Comparison of ENCODE assay signal across 11 cellular contexts in the genomic region with DNA sequence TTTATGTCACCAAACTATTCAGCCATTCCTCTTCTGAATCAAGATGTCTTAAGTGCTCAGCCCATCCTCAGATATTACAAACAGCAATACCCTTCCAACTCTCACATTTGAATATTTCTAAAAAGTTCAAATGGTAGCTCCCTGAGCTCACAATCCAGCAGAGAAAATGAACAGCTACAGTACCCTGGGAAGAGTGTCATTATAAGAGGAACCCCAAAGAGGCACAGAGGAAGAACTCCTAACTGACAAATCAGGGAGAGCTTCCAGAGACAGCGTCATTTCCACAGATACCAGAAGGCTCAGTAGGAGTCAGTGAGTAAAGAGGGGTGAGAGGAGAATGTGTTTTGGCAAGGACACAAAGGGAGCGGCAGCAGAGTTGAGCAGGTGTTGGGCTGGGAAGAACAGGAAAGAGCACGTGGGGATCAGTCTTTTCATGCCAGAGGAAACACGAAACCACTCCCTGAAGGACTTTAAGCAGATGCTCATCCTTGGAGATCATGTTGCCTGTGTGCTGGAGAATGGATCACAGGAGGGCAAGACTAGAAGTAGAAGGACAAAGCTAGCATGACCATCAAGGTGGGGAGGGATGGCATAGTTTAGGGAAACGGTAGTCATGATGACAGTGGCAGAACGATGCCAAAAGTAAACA. TPM values are rescaled to one million over a fixed set of nuclear protein-coding genes. Genes with fewer than 3 reads are reported as not detected.
DNase-seq lines count a peak whose midpoint lies in the region; ATAC-seq and TF ChIP-seq lines count a peak whose summit lies in the region.
"Had no signal": no experiment of that assay in that cellular context is flagged by ENCODE, and none has a peak within 500 bp of the region (broad histone marks: within the 10 kb centered on the region; RNA-seq: fewer than 3 reads in every experiment).

No MANE protein-coding gene starts in this region.

- no peaks in the 10 kb centered on the region for H3K36me3 ChIP-seq in breast epithelium
- no peaks in the 10 kb centered on the region for H3K36me3 ChIP-seq in esophagus muscularis mucosa
- H3K36me3 ChIP-seq in thymus (ENCODE audit: control insufficient read depth, insufficient read depth): no peaks in the 10 kb centered on the region

- POLR2A ChIA-PET in MCF 10A (lab: Yijun Ruan, JAX): interaction anchor here (0.7 to 2.8 kb wide), 16 partner anchors 12 to 197 kb away, joined by 3 to 15 read pairs (median 4); partner anchors contain the start of genes C22orf39, CDC45, ESS2 and HIRA

- TF ChIP-seq EP300 in esophagus muscularis mucosa (IDR thresholded peaks at IDR 0.05): no peak

- intact Hi-C loops in MCF 10A (cut with micrococcal nuclease) (no loop called here), breast epithelium (cut with DNase I; ENCODE audit: low total_unique reads) (no loop called here), esophagus muscularis mucosa (cut with DNase I) (no loop called here)

- H3K27ac Mint-ChIP-seq in MCF 10A (ENCODE audit: low read depth, unreplicated experiment): peak overlapping the region; percentile 89
- no peak overlapping the region for H3K27ac Mint-ChIP-seq in T-helper 2 cell treated with Interferon-gamma antibody and Interleukin-4, amounts not matched to agents 5 μg/mL and 100 μg/mL, for 36 hours
- H3K27ac Mint-ChIP-seq: IgD-negative memory B cell had no signal

- no TSS peak for BruUV-seq in MCF 10A (replicated peaks; lab: Mats Ljungman, UMichigan)

- TF ChIP-seq POLR2A in breast epithelium (IDR thresholded peaks at IDR 0.05): no peak
- TF ChIP-seq POLR2A in esophagus muscularis mucosa (IDR thresholded peaks at IDR 0.05; ENCODE audit: low read depth): no peak

- H3K9me3 ChIP-seq in breast epithelium (no peaks in the 10 kb centered on the region), esophagus muscularis mucosa (no peaks in the 10 kb centered on the region), thymus (ENCODE audit: control insufficient read depth) (no peaks in the 10 kb centered on the region)

- no peaks in the 10 kb centered on the region for H3K9me3 Mint-ChIP-seq in MCF 10A (ENCODE audit: unreplicated experiment)
- H3K9me3 Mint-ChIP-seq in T-helper 2 cell treated with Interferon-gamma antibody and Interleukin-4, amounts not matched to agents 5 μg/mL and 100 μg/mL, for 36 hours: no peaks in the 10 kb centered on the region
- H3K9me3 Mint-ChIP-seq: IgD-negative memory B cell had no signal

- no peak for ATAC-seq in HG03571 (IDR thresholded peaks at IDR 0.05; ENCODE audit: unreplicated experiment)
- ATAC-seq: GM12878, HCT116 had no signal

- H3K4me1 ChIP-seq in breast epithelium (no peaks in the 10 kb centered on the region), esophagus muscularis mucosa (peaks cover 30 to 53% (median 39%) of the 10 kb centered on the region in 4 donors), thymus (ENCODE audit: control insufficient read depth, insufficient read depth, low read length) (peaks cover 6% of the 10 kb centered on the region)

- WGBS in esophagus muscularis mucosa: 59% methylated on average over 6 of the region's 6 CpGs
- WGBS in thymus: 68% methylated on average over 6 of the region's 6 CpGs

- H3K27me3 ChIP-seq in breast epithelium (no peaks in the 10 kb centered on the region), esophagus muscularis mucosa (no peaks in the 10 kb centered on the region), thymus (ENCODE audit: control insufficient read depth, insufficient read depth) (peaks cover 12% of the 10 kb centered on the region)

- H3K27ac ChIP-seq in breast epithelium: no peak overlapping the region
- no peak overlapping the region for H3K27ac ChIP-seq in esophagus muscularis mucosa (replicated peaks in 1 of 4)
- peak overlapping the region; percentile 78 for H3K27ac ChIP-seq in thymus (ENCODE audit: low read depth)

- H3K4me3 Mint-ChIP-seq in MCF 10A (ENCODE audit: unreplicated experiment): peak overlapping the region; percentile 56
- H3K4me3 Mint-ChIP-seq in T-helper 2 cell treated with Interferon-gamma antibody and Interleukin-4, amounts not matched to agents 5 μg/mL and 100 μg/mL, for 36 hours: no peak overlapping the region
- H3K4me3 Mint-ChIP-seq: IgD-negative memory B cell had no signal

- H3K4me3 ChIP-seq in breast epithelium (no peak overlapping the region), esophagus muscularis mucosa (no peak overlapping the region), thymus (ENCODE audit: low read length) (no peak overlapping the region)
- H3K4me3 ChIP-seq: GM12878 had no signal

- CTCF ChIA-PET in MCF 10A (lab: Yijun Ruan, JAX): interaction anchor here (0.6 to 1.5 kb wide), 6 partner anchors 11 to 172 kb away, joined by 3 to 4 read pairs (median 3); partner anchors contain the start of genes ESS2 and SLC25A1

- H3K27me3 Mint-ChIP-seq in MCF 10A (ENCODE audit: insufficient read depth, unreplicated experiment): no peaks in the 10 kb centered on the region
- H3K27me3 Mint-ChIP-seq in T-helper 2 cell treated with Interferon-gamma antibody and Interleukin-4, amounts not matched to agents 5 μg/mL and 100 μg/mL, for 36 hours (ENCODE audit: low read depth): peaks cover 51% of the 10 kb centered on the region

- H3K36me3 Mint-ChIP-seq in MCF 10A (ENCODE audit: insufficient read depth, unreplicated experiment): no peaks in the 10 kb centered on the region
- no peaks in the 10 kb centered on the region for H3K36me3 Mint-ChIP-seq in T-helper 2 cell treated with Interferon-gamma antibody and Interleukin-4, amounts not matched to agents 5 μg/mL and 100 μg/mL, for 36 hours (ENCODE audit: low read depth)
- H3K36me3 Mint-ChIP-seq: IgD-negative memory B cell had no signal

- DNase-seq in MCF 10A (ENCODE audit: unreplicated experiment): peak; percentile 90
- DNase-seq in breast epithelium (ENCODE audit: low spot score in 2 of 2): no peak
- DNase-seq in NCI-H524 (lab: John Stamatoyannopoulos, UW): peak; percentile 98 to 99
- peak; percentile 81 for DNase-seq in esophagus muscularis mucosa (ENCODE audit: extremely low spot score)
- no peak for DNase-seq in GM13976 (ENCODE audit: low spot score)
- no peak for DNase-seq in T-helper 2 cell treated with Interferon-gamma antibody and Interleukin-4, amounts not matched to agents 5 μg/mL and 100 μg/mL, for 36 hours (ENCODE audit: low spot score)

- TF ChIP-seq CTCF in MCF 10A (IDR thresholded peaks at IDR 0.05; ENCODE audit: unreplicated experiment): no peak
- no peak for TF ChIP-seq CTCF in breast epithelium (IDR thresholded peaks at IDR 0.05)
- TF ChIP-seq CTCF in esophagus muscularis mucosa (IDR thresholded peaks at IDR 0.05): no peak
- TF ChIP-seq CTCF in GM13976 (IDR thresholded peaks at IDR 0.05; ENCODE audit: borderline replicate concordance, control extremely low read depth, extremely low read depth, insufficient read depth, missing control alignments): no peak

- in situ Hi-C loops in GM13976 (cut with MboI; ENCODE audit: low sequenced_read_pairs, unreplicated experiment): loop anchor here (25.0 kb wide), 1 partner anchor 100 kb away; no protein-coding TSS in a partner anchor

- H3K4me1 Mint-ChIP-seq in MCF 10A (ENCODE audit: insufficient read depth, unreplicated experiment): peaks cover 34% of the 10 kb centered on the region
- H3K4me1 Mint-ChIP-seq in T-helper 2 cell treated with Interferon-gamma antibody and Interleukin-4, amounts not matched to agents 5 μg/mL and 100 μg/mL, for 36 hours (ENCODE audit: low read depth): peaks cover 12% of the 10 kb centered on the region

RNA-seq across cellular contexts. Expression of gene CLTCL1, which starts 4.3 kb away (rescaled TPM):
- 12.2 and 21.7 TPM in 2 replicates for total RNA-seq in MCF 10A (2022)
- 10 to 100 TPM in 1 of 3 donors, 1 to 10 TPM in 2; 2.8 to 27.0 (median 8.2) TPM for total RNA-seq in breast epithelium
- total RNA-seq in esophagus muscularis mucosa: 1 to 10 TPM; 4.8 to 8.9 (median 6.0) TPM
- polyA plus RNA-seq in thymus: 30.4 TPM

Comparison
In these comparisons a context has a peak if more than half of its experiments do, and no peak if none do; other contexts are left out.
1. DNase-seq: peak in MCF 10A (single experiment), NCI-H524 (2 of 2) and esophagus muscularis mucosa (single experiment); none in breast epithelium (0 of 2), GM13976 (single experiment) and T-helper 2 cell treated with Interferon-gamma antibody and Interleukin-4, amounts not matched to agents 5 μg/mL and 100 μg/mL, for 36 hours (single experiment).